In the genomic region with DNA sequence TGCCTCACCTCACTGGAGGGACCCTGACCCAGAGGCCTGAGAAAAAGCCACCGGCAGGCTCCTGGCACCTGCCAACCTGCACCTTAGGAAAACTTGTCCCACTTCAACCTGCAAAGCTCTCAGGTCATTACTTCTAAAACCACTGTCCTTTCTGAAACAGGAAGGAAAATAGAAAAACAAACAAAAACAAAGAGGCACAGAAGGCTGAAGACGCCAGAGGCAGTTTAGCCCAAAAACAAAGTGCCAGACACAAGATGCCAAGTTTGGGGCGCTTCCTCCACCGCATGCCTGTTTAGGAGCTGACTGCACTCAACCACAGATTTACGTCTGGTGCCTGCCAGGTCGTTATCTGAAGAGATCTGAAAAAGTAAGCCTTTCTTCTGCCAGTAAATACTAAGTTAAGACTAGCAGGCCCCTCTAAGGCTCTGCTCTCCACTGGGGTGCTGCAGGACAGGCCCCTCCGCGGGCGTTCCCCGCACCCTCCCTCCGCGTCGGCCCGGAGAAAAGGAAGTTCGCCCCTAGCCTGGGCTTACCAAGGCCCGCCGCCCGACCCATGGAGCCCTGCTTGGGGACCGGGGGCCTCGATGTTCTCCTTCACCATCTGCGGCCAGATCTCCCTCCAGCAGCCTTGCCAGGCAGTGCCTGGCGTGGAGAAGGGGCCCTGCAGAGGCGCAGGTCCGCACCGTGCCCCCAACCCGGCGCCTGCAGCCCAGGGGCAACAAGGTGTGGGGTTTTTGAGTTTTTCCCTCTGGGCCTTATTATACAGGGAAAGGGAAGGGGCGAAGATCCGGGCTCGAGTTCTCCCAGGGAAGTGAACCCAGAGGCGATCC, we compare ENCODE assay signal across 8 cellular contexts. TPM values are rescaled to one million over a fixed set of nuclear protein-coding genes. Genes with fewer than 3 reads are reported as not detected.
A peak's percentile ranks its signal among the peaks of the same experiment; 100 is the strongest.
DNase-seq lines count a peak whose midpoint lies in the region; ATAC-seq and TF ChIP-seq lines count a peak whose summit lies in the region.

No MANE protein-coding gene starts in this region.

- H3K27me3 Mint-ChIP-seq in activated CD4-positive, alpha-beta T cell treated with anti-CD3 and anti-CD28 coated beads, Interleukin-2, amount 10 ng/mL, durations not matched to agents 7 days and 5 days, result peaks cover 3% of the 10 kb centered on the region

- H3K27ac Mint-ChIP-seq in activated CD4-positive, alpha-beta T cell treated with anti-CD3 and anti-CD28 coated beads, Interleukin-2, amount 10 ng/mL, durations not matched to agents 7 days and 5 days, result peak overlapping the region; percentile 90

- CTCF ChIA-PET in activated CD4-positive, alpha-beta T cell treated with anti-CD3 and anti-CD28 coated beads, Interleukin-2, amount 10 ng/mL, durations not matched to agents 7 days and 5 days (lab: Charles Lee), result no interaction called here

- H3K4me1 Mint-ChIP-seq in activated CD4-positive, alpha-beta T cell treated with anti-CD3 and anti-CD28 coated beads, Interleukin-2, amount 10 ng/mL, durations not matched to agents 7 days and 5 days, result peaks cover 23% of the 10 kb centered on the region

- TF ChIP-seq POLR2A in ovary (IDR thresholded peaks at IDR 0.05), result no peak

- H3K4me3 Mint-ChIP-seq in activated CD4-positive, alpha-beta T cell treated with anti-CD3 and anti-CD28 coated beads, Interleukin-2, amount 10 ng/mL, durations not matched to agents 7 days and 5 days, result peak overlapping the region; percentile 87

- H3K4me1 ChIP-seq in ovary (ENCODE audit: insufficient read depth), result peaks cover 9% of the 10 kb centered on the region

- no peak for TF ChIP-seq CTCF in GM12865 (IDR thresholded peaks at IDR 0.05; ENCODE audit: insufficient read depth, low read depth, low read length, missing control alignments)
- no peak for TF ChIP-seq CTCF in fibroblast of mammary gland (conservative IDR thresholded peaks at IDR 0.05; ENCODE audit: control insufficient read depth, insufficient read depth, low read depth, low read length)
- TF ChIP-seq CTCF in ovary (IDR thresholded peaks at IDR 0.05), result no peak

- intact Hi-C loops in ovary (cut with DNase I), result no loop called here

- POLR2A ChIA-PET in activated CD4-positive, alpha-beta T cell treated with anti-CD3 and anti-CD28 coated beads, Interleukin-2, amount 10 ng/mL, durations not matched to agents 7 days and 5 days (lab: Charles Lee), result interaction anchor here (1.0 kb wide), 1 partner anchor 68 kb away, joined by 3 read pairs; no protein-coding TSS in a partner anchor

- H3K9me3 ChIP-seq in ovary, result no peaks in the 10 kb centered on the region

- H3K27me3 ChIP-seq in ovary, result no peaks in the 10 kb centered on the region

- H3K4me3 ChIP-seq in GM12865 (ENCODE audit: low read depth, low read length), result peak overlapping the region; percentile 57
- peak overlapping the region; percentile 42 for H3K4me3 ChIP-seq in fibroblast of mammary gland (ENCODE audit: control insufficient read depth, low read depth, low read length)
- H3K4me3 ChIP-seq in ovary, result peak overlapping the region; percentile 51

- peak; percentile 17 for ATAC-seq in HG02759 (IDR thresholded peaks at IDR 0.05; ENCODE audit: unreplicated experiment)

- TF ChIP-seq EP300 in ovary (IDR thresholded peaks at IDR 0.05), result no peak

- DNase-seq in GM12865 (ENCODE audit: low read depth) (peak; percentile 10), fibroblast of mammary gland (ENCODE audit: low read depth) (peak; percentile 0), ovary (peak in 2 of 5 donors; percentile 33 to 46), DMS79 treated with DMSO at 0.1 percent for 48 hours (lab: John Stamatoyannopoulos, UW) (no peak), NCI-H748 (lab: John Stamatoyannopoulos, UW; ENCODE audit: unreplicated experiment) (no peak), mesenteric fat pad (ENCODE audit: low spot score) (no peak)
- peak; percentile 43 for DNase-seq in activated CD4-positive, alpha-beta T cell treated with anti-CD3 and anti-CD28 coated beads, Interleukin-2, amount 10 ng/mL, durations not matched to agents 7 days and 5 days

- 3 to 5% (median 3%) methylated on average over 21 to 31 of the region's 31 CpGs for WGBS in ovary, 3 donors

- no peaks in the 10 kb centered on the region for H3K9me3 Mint-ChIP-seq in activated CD4-positive, alpha-beta T cell treated with anti-CD3 and anti-CD28 coated beads, Interleukin-2, amount 10 ng/mL, durations not matched to agents 7 days and 5 days

- peak overlapping the region in 1 of 2 donors; percentile 57 for H3K27ac ChIP-seq in ovary

- no peaks in the 10 kb centered on the region for H3K36me3 ChIP-seq in ovary

- H3K36me3 Mint-ChIP-seq in activated CD4-positive, alpha-beta T cell treated with anti-CD3 and anti-CD28 coated beads, Interleukin-2, amount 10 ng/mL, durations not matched to agents 7 days and 5 days (ENCODE audit: low read depth), result peaks cover 25% of the 10 kb centered on the region

RNA-seq across cellular contexts. Expression of gene GOLGA8A, which starts 1.3 kb away (rescaled TPM):
- 100 to 1,000 TPM; 253 to 262 TPM for total RNA-seq in activated CD4-positive, alpha-beta T cell treated with anti-CD3 and anti-CD28 coated beads, Interleukin-2, amount 10 ng/mL, durations not matched to agents 7 days and 5 days
- total RNA-seq in ovary (100 to 1,000 TPM in 2 of 7 donors, 10 to 100 TPM in 5; 21.7 to 130 (median 70.1) TPM), mesenteric fat pad (43.6 TPM)
- 100 to 1,000 TPM in 1 of 2 donors, 10 to 100 TPM in 1; 69.4 to 113 TPM for polyA plus RNA-seq in ovary

Comparison
In these comparisons a context has a peak if more than half of its experiments do, and no peak if none do; other contexts are left out.
1. DNase-seq: peak in GM12865 (single experiment), activated CD4-positive, alpha-beta T cell treated with anti-CD3 and anti-CD28 coated beads, Interleukin-2, amount 10 ng/mL, durations not matched to agents 7 days and 5 days (single experiment) and fibroblast of mammary gland (single experiment); none in DMS79 treated with DMSO at 0.1 percent for 48 hours (single experiment), NCI-H748 (single experiment) and mesenteric fat pad (single experiment).
2. Peak in every context shown above with its lines, with median percentiles within 50 percentile points of each other: H3K4me3 ChIP-seq.